Comparison of ENCODE assay signal across 9 cellular contexts in genomic region chr14:77372304-77372841, GRCh38. TPM values are rescaled to one million over a fixed set of nuclear protein-coding genes. Genes with fewer than 3 reads are reported as not detected.
DNase-seq lines count a peak whose midpoint lies in the region; ATAC-seq and TF ChIP-seq lines count a peak whose summit lies in the region.
"Had no signal": no experiment of that assay in that cellular context is flagged by ENCODE, and none has a peak within 500 bp of the region (broad histone marks: within the 10 kb centered on the region; RNA-seq: fewer than 3 reads in every experiment).

No MANE protein-coding gene starts in this region.

- H3K9me2 ChIP-seq in Loucy (replicated peaks; ENCODE audit: low read depth, low read length): no peaks in the 10 kb centered on the region

- peak overlapping the region; percentile 66 for H3K27ac Mint-ChIP-seq in CD8-positive, alpha-beta T cell

- no peaks in the 10 kb centered on the region for H3K9me3 Mint-ChIP-seq in CD8-positive, alpha-beta T cell

- no peak overlapping the region for H3K9ac ChIP-seq in Loucy (ENCODE audit: low read depth, low read length, poor library complexity, severe bottlenecking)
- H3K9ac ChIP-seq: parathyroid adenoma had no signal

- intact Hi-C loops in CD8-positive, alpha-beta T cell (cut with DNase I, micrococcal nuclease): no loop called here
- intact Hi-C loops in Right ventricle myocardium inferior (cut with DNase I): loop anchor here (10.0 kb wide), 1 partner anchor 1378 kb away; no protein-coding TSS in a partner anchor

- H3K27me3 ChIP-seq in CD8-positive, alpha-beta T cell (ENCODE audit: insufficient read depth, low read length): no peaks in the 10 kb centered on the region
- no peaks in the 10 kb centered on the region for H3K27me3 ChIP-seq in Loucy (ENCODE audit: insufficient read depth, low read length, poor library complexity, severe bottlenecking)

- no peak overlapping the region for H3K27ac ChIP-seq in CD8-positive, alpha-beta T cell (ENCODE audit: low read depth, low read length)
- H3K27ac ChIP-seq: parathyroid adenoma had no signal

- no peaks in the 10 kb centered on the region for H3K27me3 Mint-ChIP-seq in CD8-positive, alpha-beta T cell (ENCODE audit: low read depth)

- H4K20me1 ChIP-seq in Loucy (ENCODE audit: insufficient read depth, low read length, poor library complexity, severe bottlenecking): no peaks in the 10 kb centered on the region

- H3K36me3 ChIP-seq in CD8-positive, alpha-beta T cell (ENCODE audit: insufficient read depth, low read length): no peaks in the 10 kb centered on the region
- no peaks in the 10 kb centered on the region for H3K36me3 ChIP-seq in Loucy (ENCODE audit: insufficient read depth, low read length)

- DNase-seq in CD8-positive, alpha-beta T cell: no peak
- DNase-seq in fibroblast of mammary gland (ENCODE audit: low read depth): peak; percentile 64
- no peak for DNase-seq in NCI-H446 treated with DMSO at 0.1 percent for 48 hours (lab: John Stamatoyannopoulos, UW)
- DNase-seq in NCI-H1436 treated with DMSO at 0.1 percent for 48 hours (lab: John Stamatoyannopoulos, UW): no peak
- DNase-seq in epidermal melanocyte (ENCODE audit: insufficient read length, low spot score): no peak
- DNase-seq in Right ventricle myocardium inferior (ENCODE audit: missing footprints): no peak

- ATAC-seq in CD8-positive, alpha-beta T cell: no peak
- peak; percentile 32 for ATAC-seq in GM19351 (IDR thresholded peaks at IDR 0.05; ENCODE audit: unreplicated experiment)
- ATAC-seq in Right ventricle myocardium inferior: no peak

- peak overlapping the region; percentile 12 for H3K4me2 ChIP-seq in Loucy (ENCODE audit: low read depth, low read length, poor library complexity, severe bottlenecking)

- H3K9me3 ChIP-seq in CD8-positive, alpha-beta T cell (ENCODE audit: low read length): no peaks in the 10 kb centered on the region
- H3K9me3 ChIP-seq in Loucy (ENCODE audit: insufficient read depth, low read depth, low read length): no peaks in the 10 kb centered on the region

- peaks cover 56% of the 10 kb centered on the region for H3K4me1 Mint-ChIP-seq in CD8-positive, alpha-beta T cell (ENCODE audit: low read depth)

- H3K4me3 ChIP-seq in CD8-positive, alpha-beta T cell (ENCODE audit: low read depth, low read length): no peak overlapping the region
- peak overlapping the region; percentile 0 for H3K4me3 ChIP-seq in Loucy (ENCODE audit: low read length, poor library complexity, severe bottlenecking)
- no peak overlapping the region for H3K4me3 ChIP-seq in fibroblast of mammary gland (ENCODE audit: control insufficient read depth, low read depth, low read length)

- peaks cover 17% of the 10 kb centered on the region for H3K4me1 ChIP-seq in CD8-positive, alpha-beta T cell (ENCODE audit: insufficient read depth, low read length)
- peaks cover 61% of the 10 kb centered on the region for H3K4me1 ChIP-seq in Loucy (ENCODE audit: insufficient read depth, low read length, poor library complexity, severe bottlenecking)
- H3K4me1 ChIP-seq: parathyroid adenoma had no signal

- H3K79me2 ChIP-seq in Loucy (ENCODE audit: insufficient read depth, low read length): peaks cover 32% of the 10 kb centered on the region

- CTCF ChIA-PET in CD8-positive, alpha-beta T cell (lab: Charles Lee): interaction anchor here (0.7 kb wide), 1 partner anchor 14 kb away, joined by 3 read pairs; no protein-coding TSS in a partner anchor

- POLR2A ChIA-PET in CD8-positive, alpha-beta T cell (lab: Charles Lee): no interaction called here

- H2AFZ ChIP-seq in Loucy (ENCODE audit: low read length): no peak overlapping the region
- H2AFZ ChIP-seq: parathyroid adenoma had no signal

- H3K4me3 Mint-ChIP-seq in CD8-positive, alpha-beta T cell: no peak overlapping the region

- no peak for TF ChIP-seq CTCF in CD8-positive, alpha-beta T cell (IDR thresholded peaks at IDR 0.05)
- TF ChIP-seq CTCF in Loucy (conservative IDR thresholded peaks at IDR 0.05; ENCODE audit: low read length): no peak
- no peak for TF ChIP-seq CTCF in fibroblast of mammary gland (conservative IDR thresholded peaks at IDR 0.05; ENCODE audit: control insufficient read depth, insufficient read depth, low read depth, low read length)

- 0 out of 2 replicates have a peak, but pooled peaks cover 8% of the 10 kb centered on the region for H3F3A ChIP-seq in Loucy (ENCODE audit: low read depth)

- H3K36me3 Mint-ChIP-seq in CD8-positive, alpha-beta T cell: peaks cover 4% of the 10 kb centered on the region

RNA-seq across cellular contexts. Expression of gene TMED8, which starts 4.5 kb away (rescaled TPM):
- 1 to 10 TPM; 4.3 to 4.6 TPM for total RNA-seq in CD8-positive, alpha-beta T cell
- 5.1 TPM for total RNA-seq in Right ventricle myocardium inferior

RNA-seq across cellular contexts. Expression of gene SAMD15, which starts 4.8 kb away (rescaled TPM):
- total RNA-seq in CD8-positive, alpha-beta T cell: under 1 TPM; 0.50 to 0.52 TPM
- total RNA-seq in Right ventricle myocardium inferior: 0.08 TPM

RNA-seq across cellular contexts. Expression of gene NOXRED1, which starts 51.0 kb away (rescaled TPM):
- total RNA-seq in CD8-positive, alpha-beta T cell: under 1 TPM in 1 of 2 experiments, not detected in 1; 0.22 TPM
- 0.22 TPM for total RNA-seq in Right ventricle myocardium inferior

RNA-seq across cellular contexts. Expression of gene GSTZ1, which starts 51.5 kb away (rescaled TPM):
- 1 to 10 TPM; 4.2 to 5.9 TPM for total RNA-seq in CD8-positive, alpha-beta T cell
- total RNA-seq in Right ventricle myocardium inferior: 16.8 TPM

RNA-seq across cellular contexts. Expression of gene POMT2, which starts 51.7 kb away (rescaled TPM):
- total RNA-seq in CD8-positive, alpha-beta T cell: 1 to 10 TPM; 8.4 to 9.6 TPM
- 14.7 TPM for total RNA-seq in Right ventricle myocardium inferior
